ENCODE assay signal across 8 cellular contexts in genomic region chr11:115222218-115222862, GRCh38.
DNase-seq lines count a peak whose midpoint lies in the region; ATAC-seq, FAIRE-seq and TF ChIP-seq lines count a peak whose summit lies in the region.

No MANE protein-coding gene starts in this region.

- intact Hi-C loops in activated T-helper 2 cell treated with anti-CD3 and anti-CD28 coated beads, Interferon-gamma antibody, Interleukin-2, Interleukin-4, amounts not matched to agents 10 μg/mL and 5 μg/mL and 100 μg/mL, durations not matched to agents 14 hours and 24 hours and 36 hours (cut with micrococcal nuclease): loop anchor here (1.0 to 2.0 kb wide), 3 partner anchors 21 to 78 kb away; no protein-coding TSS in a partner anchor
- intact Hi-C loops in left colon (cut with DNase I, micrococcal nuclease) (no loop called here), vagina (cut with DNase I) (no loop called here)

- peak; percentile 1; the same call in 1 of the 2 replicates for TF ChIP-seq POLR2A in GM12892 (IDR thresholded peaks at IDR 0.05; ENCODE audit: low read depth, low read length)
- no peak for TF ChIP-seq POLR2A in NB4 (IDR thresholded peaks at IDR 0.05; ENCODE audit: extremely low read depth, insufficient read length)
- TF ChIP-seq POLR2A in vagina (IDR thresholded peaks at IDR 0.05): no peak

- CTCF ChIA-PET in AG04449 (lab: Yijun Ruan, JAX): interaction anchor here (1.7 kb wide), 1 partner anchor 31 kb away, joined by 4 read pairs; no protein-coding TSS in a partner anchor

- H3K36me3 ChIP-seq in vagina: no peaks in the 10 kb centered on the region

- H3K4me3 Mint-ChIP-seq in activated T-helper 2 cell treated with anti-CD3 and anti-CD28 coated beads, Interferon-gamma antibody, Interleukin-2, Interleukin-4, amounts not matched to agents 10 μg/mL and 5 μg/mL and 100 μg/mL, durations not matched to agents 14 hours and 24 hours and 36 hours (ENCODE audit: low read depth): peak overlapping the region; percentile 2
- H3K4me3 Mint-ChIP-seq in natural killer cell treated with Interleukin-12 subunit alpha and Interleukin-12 subunit beta and Interleukin-15 and Interleukin-18, amount 100 ng/mL, for 72 hours: peak overlapping the region; percentile 50

- H3K9me3 Mint-ChIP-seq in activated T-helper 2 cell treated with anti-CD3 and anti-CD28 coated beads, Interferon-gamma antibody, Interleukin-2, Interleukin-4, amounts not matched to agents 10 μg/mL and 5 μg/mL and 100 μg/mL, durations not matched to agents 14 hours and 24 hours and 36 hours: no peaks in the 10 kb centered on the region
- no peaks in the 10 kb centered on the region for H3K9me3 Mint-ChIP-seq in natural killer cell treated with Interleukin-12 subunit alpha and Interleukin-12 subunit beta and Interleukin-15 and Interleukin-18, amount 100 ng/mL, for 72 hours

- peaks cover 63% of the 10 kb centered on the region for H3K4me1 Mint-ChIP-seq in activated T-helper 2 cell treated with anti-CD3 and anti-CD28 coated beads, Interferon-gamma antibody, Interleukin-2, Interleukin-4, amounts not matched to agents 10 μg/mL and 5 μg/mL and 100 μg/mL, durations not matched to agents 14 hours and 24 hours and 36 hours (ENCODE audit: low read depth)
- peaks cover 2 to 45% of the 10 kb centered on the region in 2 donors for H3K4me1 Mint-ChIP-seq in natural killer cell treated with Interleukin-12 subunit alpha and Interleukin-12 subunit beta and Interleukin-15 and Interleukin-18, amount 100 ng/mL, for 72 hours (ENCODE audit: low read depth in 2 of 2)

- peaks cover 10% of the 10 kb centered on the region for H3K36me3 Mint-ChIP-seq in activated T-helper 2 cell treated with anti-CD3 and anti-CD28 coated beads, Interferon-gamma antibody, Interleukin-2, Interleukin-4, amounts not matched to agents 10 μg/mL and 5 μg/mL and 100 μg/mL, durations not matched to agents 14 hours and 24 hours and 36 hours (ENCODE audit: low read depth)
- no peaks in the 10 kb centered on the region for H3K36me3 Mint-ChIP-seq in natural killer cell treated with Interleukin-12 subunit alpha and Interleukin-12 subunit beta and Interleukin-15 and Interleukin-18, amount 100 ng/mL, for 72 hours

- H3K9me3 ChIP-seq in vagina: no peaks in the 10 kb centered on the region

- POLR2A ChIA-PET in AG04449 (lab: Yijun Ruan, JAX): no interaction called here

- H3K27ac Mint-ChIP-seq in activated T-helper 2 cell treated with anti-CD3 and anti-CD28 coated beads, Interferon-gamma antibody, Interleukin-2, Interleukin-4, amounts not matched to agents 10 μg/mL and 5 μg/mL and 100 μg/mL, durations not matched to agents 14 hours and 24 hours and 36 hours: peak overlapping the region; percentile 83
- peak overlapping the region in 1 of 2 donors; percentile 61 for H3K27ac Mint-ChIP-seq in natural killer cell treated with Interleukin-12 subunit alpha and Interleukin-12 subunit beta and Interleukin-15 and Interleukin-18, amount 100 ng/mL, for 72 hours

- DNase-seq in AG04449 (ENCODE audit: low read depth, low spot score) (peak; percentile 63), GM12892 (ENCODE audit: insufficient read length) (peak; percentile 13), NB4 (ENCODE audit: low read depth) (peak; percentile 56), left colon (no peak), vagina (ENCODE audit: extremely low spot score in 2 of 2) (no peak)
- DNase-seq in activated T-helper 2 cell treated with anti-CD3 and anti-CD28 coated beads, Interferon-gamma antibody, Interleukin-2, Interleukin-4, amounts not matched to agents 10 μg/mL and 5 μg/mL and 100 μg/mL, durations not matched to agents 14 hours and 24 hours and 36 hours (ENCODE audit: low spot score): peak; percentile 53
- DNase-seq in natural killer cell treated with Interleukin-12 subunit alpha and Interleukin-12 subunit beta and Interleukin-15 and Interleukin-18, amount 100 ng/mL, for 72 hours (ENCODE audit: low spot score): no peak

- no peak overlapping the region for H3K27ac ChIP-seq in vagina

- peaks cover 12% of the 10 kb centered on the region for H3K27me3 Mint-ChIP-seq in activated T-helper 2 cell treated with anti-CD3 and anti-CD28 coated beads, Interferon-gamma antibody, Interleukin-2, Interleukin-4, amounts not matched to agents 10 μg/mL and 5 μg/mL and 100 μg/mL, durations not matched to agents 14 hours and 24 hours and 36 hours (ENCODE audit: low read depth)
- H3K27me3 Mint-ChIP-seq in natural killer cell treated with Interleukin-12 subunit alpha and Interleukin-12 subunit beta and Interleukin-15 and Interleukin-18, amount 100 ng/mL, for 72 hours: peaks cover 0 to 8% of the 10 kb centered on the region in 2 donors

- H3K4me3 ChIP-seq in AG04449 (ENCODE audit: low read depth, low read length) (no peak overlapping the region), NB4 (ENCODE audit: low read depth, low read length) (no peak overlapping the region), vagina (no peak overlapping the region)

- peak; percentile 99 for FAIRE-seq in GM12892 (lab: Jason Lieb, UNC)

- no peaks in the 10 kb centered on the region for H3K4me1 ChIP-seq in vagina

- H3K27me3 ChIP-seq in vagina: no peaks in the 10 kb centered on the region

- TF ChIP-seq CTCF in AG04449 (IDR thresholded peaks at IDR 0.05; ENCODE audit: insufficient read depth, low read length, missing control alignments) (no peak), NB4 (IDR thresholded peaks at IDR 0.05; ENCODE audit: low read depth, low read length) (no peak), vagina (IDR thresholded peaks at IDR 0.05) (no peak)

- ATAC-seq in HG02610 (IDR thresholded peaks at IDR 0.05; ENCODE audit: unreplicated experiment): peak; percentile 99
- ATAC-seq in natural killer cell treated with Interleukin-12 subunit alpha and Interleukin-12 subunit beta and Interleukin-15 and Interleukin-18, amount 100 ng/mL, for 72 hours: peak; percentile 84 to 95
- no peak for ATAC-seq in left colon

Comparison
In these comparisons a context has a peak if more than half of its experiments do, and no peak if none do; other contexts are left out.
1. DNase-seq: peak in AG04449 (single experiment), GM12892 (single experiment), NB4 (single experiment) and activated T-helper 2 cell treated with anti-CD3 and anti-CD28 coated beads, Interferon-gamma antibody, Interleukin-2, Interleukin-4, amounts not matched to agents 10 μg/mL and 5 μg/mL and 100 μg/mL, durations not matched to agents 14 hours and 24 hours and 36 hours (single experiment); none in natural killer cell treated with Interleukin-12 subunit alpha and Interleukin-12 subunit beta and Interleukin-15 and Interleukin-18, amount 100 ng/mL, for 72 hours (single experiment), left colon (0 of 2) and vagina (0 of 2).